11 cellular contexts compared by ENCODE assay signal in genomic region chr2:238230699-238231098, GRCh38. TPM values are rescaled to one million over a fixed set of nuclear protein-coding genes. Genes with fewer than 3 reads are reported as not detected.
DNase-seq lines count a peak whose midpoint lies in the region; ATAC-seq and TF ChIP-seq lines count a peak whose summit lies in the region.
"Had no signal": no experiment of that assay in that cellular context is flagged by ENCODE, and none has a peak within 500 bp of the region (broad histone marks: within the 10 kb centered on the region; RNA-seq: fewer than 3 reads in every experiment).

No MANE protein-coding gene starts in this region.

- CTCF ChIA-PET in activated CD4-positive, alpha-beta memory T cell treated with anti-CD3 and anti-CD28 coated beads, Interleukin-2, amount 10 ng/mL, durations not matched to agents 7 days and 5 days (lab: Charles Lee), result no interaction called here

- in situ Hi-C loops in gastrocnemius medialis (cut with MboI; ENCODE audit: low sequenced_read_pairs in 4 of 4), result no loop called here

- no CpG with 5 or more reads among the region's 5 CpGs for WGBS in iPS DF 6.9 (ENCODE audit: insufficient coverage, insufficient read length)

- H3K36me3 Mint-ChIP-seq in activated CD4-positive, alpha-beta memory T cell treated with anti-CD3 and anti-CD28 coated beads, Interleukin-2, amount 10 ng/mL, durations not matched to agents 7 days and 5 days (ENCODE audit: low read depth), result peaks cover 5% of the 10 kb centered on the region

- H3K27me3 Mint-ChIP-seq in activated CD4-positive, alpha-beta memory T cell treated with anti-CD3 and anti-CD28 coated beads, Interleukin-2, amount 10 ng/mL, durations not matched to agents 7 days and 5 days, result peaks cover 50% of the 10 kb centered on the region

- peak overlapping the region; percentile 53; the same call in 1 of the 2 replicates for H3K4me3 ChIP-seq in H7 (ENCODE audit: insufficient read depth, low read depth, low read length)
- H3K4me3 ChIP-seq in iPS DF 6.9 (ENCODE audit: low read length), result peak overlapping the region; percentile 34; the same call in 1 of the 2 replicates
- H3K4me3 ChIP-seq in gastrocnemius medialis, result peak overlapping the region; percentile 52 to 77 (median 62)

- H3K27me3 ChIP-seq in H7 (ENCODE audit: control insufficient read depth, insufficient read depth, low read length), result peaks cover 36% of the 10 kb centered on the region
- peaks cover 10% of the 10 kb centered on the region; the same call in 1 of the 2 replicates for H3K27me3 ChIP-seq in iPS DF 6.9 (ENCODE audit: control insufficient read depth, insufficient read depth, low read length)
- H3K27me3 ChIP-seq in gastrocnemius medialis, result no peaks in the 10 kb centered on the region

- H3K9me3 Mint-ChIP-seq in activated CD4-positive, alpha-beta memory T cell treated with anti-CD3 and anti-CD28 coated beads, Interleukin-2, amount 10 ng/mL, durations not matched to agents 7 days and 5 days, result peaks cover 4% of the 10 kb centered on the region

- POLR2A ChIA-PET in activated CD4-positive, alpha-beta memory T cell treated with anti-CD3 and anti-CD28 coated beads, Interleukin-2, amount 10 ng/mL, durations not matched to agents 7 days and 5 days (lab: Charles Lee), result interaction anchor here (0.7 kb wide), 1 partner anchor 27 kb away, joined by 3 read pairs; no protein-coding TSS in a partner anchor

- H3K9me3 ChIP-seq in iPS DF 6.9 (ENCODE audit: control insufficient read depth, insufficient read depth, low read length), result no peaks in the 10 kb centered on the region
- H3K9me3 ChIP-seq in gastrocnemius medialis, result no peaks in the 10 kb centered on the region

- H3K27ac Mint-ChIP-seq in activated CD4-positive, alpha-beta memory T cell treated with anti-CD3 and anti-CD28 coated beads, Interleukin-2, amount 10 ng/mL, durations not matched to agents 7 days and 5 days, result no peak overlapping the region

- H3K4me1 ChIP-seq in iPS DF 6.9 (ENCODE audit: control insufficient read depth, insufficient read depth, low read length), result peaks cover 2% of the 10 kb centered on the region; the same call in 1 of the 2 replicates
- peaks cover 3 to 14% of the 10 kb centered on the region in 2 donors for H3K4me1 ChIP-seq in gastrocnemius medialis

- DNase-seq in H7, result no peak
- DNase-seq in activated CD4-positive, alpha-beta memory T cell treated with anti-CD3 and anti-CD28 coated beads, Interleukin-2, amount 10 ng/mL, durations not matched to agents 7 days and 5 days, result no peak
- no peak for DNase-seq in iPS DF 6.9 (ENCODE audit: low read depth, low spot score)
- DNase-seq in gastrocnemius medialis, result no peak
- DNase-seq in activated CD4-positive, CD25-positive, alpha-beta regulatory T cell treated with anti-CD3 and anti-CD28 coated beads, Interleukin-2, amount 50 U/mL, for 72 hours, result no peak
- no peak for DNase-seq in OCI-M2 (lab: John Stamatoyannopoulos, UW; ENCODE audit: unreplicated experiment)
- no peak for DNase-seq in Ammon's horn (ENCODE audit: low spot score)
- DNase-seq: amniotic stem cell, HCEC 1CT, NCI-H1092 had no signal

- H3K4me1 Mint-ChIP-seq in activated CD4-positive, alpha-beta memory T cell treated with anti-CD3 and anti-CD28 coated beads, Interleukin-2, amount 10 ng/mL, durations not matched to agents 7 days and 5 days, result peaks cover 15% of the 10 kb centered on the region

- H3K27ac ChIP-seq in iPS DF 6.9 (ENCODE audit: low read length) (no peak overlapping the region), gastrocnemius medialis (peak overlapping the region in 1 of 4 donors; percentile 81)

- H3K36me3 ChIP-seq in H7 (replicated peaks; ENCODE audit: control insufficient read depth, insufficient read depth, low read length) (no peaks in the 10 kb centered on the region), iPS DF 6.9 (ENCODE audit: control insufficient read depth, insufficient read depth, low read length) (no peaks in the 10 kb centered on the region), gastrocnemius medialis (no peaks in the 10 kb centered on the region)

- TF ChIP-seq CTCF in gastrocnemius medialis (IDR thresholded peaks at IDR 0.05 in 4 of 5, conservative IDR thresholded peaks at IDR 0.05 in 1 of 5), result no peak

- ATAC-seq in gastrocnemius medialis, result no peak
- no peak for ATAC-seq in HG02571 (IDR thresholded peaks at IDR 0.05; ENCODE audit: unreplicated experiment)

- TF ChIP-seq POLR2A in gastrocnemius medialis (IDR thresholded peaks at IDR 0.05), result no peak

- intact Hi-C loops in gastrocnemius medialis (cut with DNase I; ENCODE audit: low total_unique reads), result loop anchor here (5.0 kb wide), 1 partner anchor 93 kb away; the partner anchor contains the start of gene KLHL30

- H3K4me3 Mint-ChIP-seq in activated CD4-positive, alpha-beta memory T cell treated with anti-CD3 and anti-CD28 coated beads, Interleukin-2, amount 10 ng/mL, durations not matched to agents 7 days and 5 days, result peak overlapping the region; percentile 33

RNA-seq across cellular contexts. Expression of gene HES6, which starts 9.1 kb away (rescaled TPM):
- total RNA-seq in H7 (2014; rRNA removed; shearing (Covaris generic)), result 52.2 and 67.4 TPM in 2 replicates
- 1 to 10 TPM; 2.7 to 3.7 TPM for total RNA-seq in activated CD4-positive, alpha-beta memory T cell treated with anti-CD3 and anti-CD28 coated beads, Interleukin-2, amount 10 ng/mL, durations not matched to agents 7 days and 5 days
- total RNA-seq in gastrocnemius medialis, result 10 to 100 TPM; 10.9 to 49.1 (median 27.2) TPM

RNA-seq across cellular contexts. Expression of gene ILKAP, which starts 27.2 kb away (rescaled TPM):
- total RNA-seq in H7 (2014; rRNA removed; shearing (Covaris generic)), result 12.8 and 18.5 TPM in 2 replicates
- total RNA-seq in activated CD4-positive, alpha-beta memory T cell treated with anti-CD3 and anti-CD28 coated beads, Interleukin-2, amount 10 ng/mL, durations not matched to agents 7 days and 5 days, result 10 to 100 TPM; 50.8 to 54.3 TPM
- 10 to 100 TPM; 16.6 to 30.1 (median 23.3) TPM for total RNA-seq in gastrocnemius medialis

RNA-seq across cellular contexts. Expression of gene PER2, which starts 57.7 kb away (rescaled TPM):
- 3.6 and 4.8 TPM in 2 replicates for total RNA-seq in H7 (2014; rRNA removed; shearing (Covaris generic))
- 1 to 10 TPM; 8.7 to 9.2 TPM for total RNA-seq in activated CD4-positive, alpha-beta memory T cell treated with anti-CD3 and anti-CD28 coated beads, Interleukin-2, amount 10 ng/mL, durations not matched to agents 7 days and 5 days
- total RNA-seq in gastrocnemius medialis, result 1 to 10 TPM; 4.1 to 7.5 (median 6.7) TPM
